In genomic region chr21:34970566-34970965, GRCh38 we compare ENCODE assay signal across 19 cellular contexts.
DNase-seq lines count a peak whose midpoint lies in the region; ATAC-seq, FAIRE-seq and TF ChIP-seq lines count a peak whose summit lies in the region.
"Had no signal": no experiment of that assay in that cellular context is flagged by ENCODE, and none has a peak within 500 bp of the region (broad histone marks: within the 10 kb centered on the region; RNA-seq: fewer than 3 reads in every experiment).

No MANE protein-coding gene starts in this region.

- DNase-seq in AML-193 (lab: John Stamatoyannopoulos, UW) (peak; percentile 20 to 22), T-cell (no peak), testis (no peak), HTR-8/SVneo (ENCODE audit: insufficient read length, low spot score) (no peak)
- DNase-seq: ACHN, DMS 273 treated with DMSO at 0.1 percent for 48 hours, NCI-H1092, NCI-H146, NCI-H2081, NCI-H748 treated with DMSO at 0.1 percent for 48 hours, RPMI8226, SIG-M5 had no signal

- no peaks in the 10 kb centered on the region for H3K9me3 ChIP-seq in BLaER1 treated with 17β-estradiol and CSF1 and Interleukin-3, amounts not matched to agents 10 nM and 100 nM (replicated peaks in 1 of 11)
- H3K9me3 ChIP-seq in neutrophil (no peaks in the 10 kb centered on the region), testis (no peaks in the 10 kb centered on the region)

- H4K20me1 ChIP-seq in BLaER1 treated with 17β-estradiol and CSF1 and Interleukin-3, amounts not matched to agents 10 nM and 100 nM = peaks cover 0 to 100% (median 89%) of the 10 kb centered on the region in 11 experiments; a peak in 18 of 22 replicates

- no peak for FAIRE-seq in HTR-8/SVneo (lab: Jason Lieb, UNC)
- FAIRE-seq: H1, HepG2 had no signal

- H3K9me3 Mint-ChIP-seq in T-cell = no peaks in the 10 kb centered on the region

- H3K36me3 Mint-ChIP-seq in T-cell = peaks cover 29% of the 10 kb centered on the region

- ATAC-seq in T-cell (replicated peaks in 1 of 4) (no peak), HG02798 (IDR thresholded peaks at IDR 0.05; ENCODE audit: poor library complexity, unreplicated experiment) (no peak)
- ATAC-seq: HepG2 had no signal

- 95 to 98% methylated on average over 4 of the region's 4 CpGs for WGBS in testis, 2 donors

- peak overlapping the region; percentile 1 to 63 (median 40); a peak in 20 of 22 replicates for H3K4me2 ChIP-seq in BLaER1 treated with 17β-estradiol and CSF1 and Interleukin-3, amounts not matched to agents 10 nM and 100 nM
- H3K4me2 ChIP-seq: KMS-11 had no signal

- peak overlapping the region in 1 of 3 donors; percentile 75 for H3K4me3 Mint-ChIP-seq in T-cell
- H3K4me3 Mint-ChIP-seq: B cell had no signal

- peaks cover 94 to 97% (median 96%) of the 10 kb centered on the region in 3 donors for H3K4me1 Mint-ChIP-seq in T-cell

- H3K4me1 ChIP-seq in BLaER1 treated with 17β-estradiol and CSF1 and Interleukin-3, amounts not matched to agents 10 nM and 100 nM = peaks cover 22 to 58% (median 43%) of the 10 kb centered on the region in 10 experiments
- H3K4me1 ChIP-seq in neutrophil (ENCODE audit: control insufficient read depth in 1 of 2, insufficient read depth in 1 of 2, low read depth in 1 of 2, low read length in 1 of 2) (peaks cover 66 to 71% of the 10 kb centered on the region in 2 experiments), testis (no peaks in the 10 kb centered on the region)

- TF ChIP-seq POLR2A in testis (IDR thresholded peaks at IDR 0.05) = no peak

- TF ChIP-seq CTCF in neutrophil (IDR thresholded peaks at IDR 0.05) = no peak
- TF ChIP-seq CTCF in testis (IDR thresholded peaks at IDR 0.05) = no peak

- POLR2A ChIA-PET in T-cell (lab: Charles Lee) = no interaction called here

- H3K36me3 ChIP-seq in BLaER1 treated with 17β-estradiol and CSF1 and Interleukin-3, amounts not matched to agents 10 nM and 100 nM = peaks cover 0 to 99% (median 77%) of the 10 kb centered on the region in 11 experiments; a peak in 20 of 22 replicates
- H3K36me3 ChIP-seq in neutrophil = no peaks in the 10 kb centered on the region
- H3K36me3 ChIP-seq in testis (ENCODE audit: low read depth, missing control alignments) = no peaks in the 10 kb centered on the region

- CTCF ChIA-PET in T-cell (lab: Charles Lee) = no interaction called here

- no peak overlapping the region for H3K9ac ChIP-seq in BLaER1 treated with 17β-estradiol and CSF1 and Interleukin-3, amounts not matched to agents 10 nM and 100 nM
- H3K9ac ChIP-seq: KMS-11 had no signal

- peak overlapping the region; percentile 91 to 95 for H3K27ac Mint-ChIP-seq in T-cell

- H3K4me3 ChIP-seq in BLaER1 treated with 17β-estradiol and CSF1 and Interleukin-3, amounts not matched to agents 10 nM and 100 nM = no peak overlapping the region
- H3K4me3 ChIP-seq in neutrophil (ENCODE audit: low read depth in 1 of 2, low read length in 1 of 2) (no peak overlapping the region), testis (no peak overlapping the region)

- peak overlapping the region in 2 of 11 experiments; percentile 13 to 15; a peak in 2 of 22 replicates for H3K27ac ChIP-seq in BLaER1 treated with 17β-estradiol and CSF1 and Interleukin-3, amounts not matched to agents 10 nM and 100 nM
- H3K27ac ChIP-seq in neutrophil (peak overlapping the region; percentile 86), testis (no peak overlapping the region)
- H3K27ac ChIP-seq: KMS-11 had no signal

- H3K27me3 Mint-ChIP-seq in T-cell = no peaks in the 10 kb centered on the region
- H3K27me3 Mint-ChIP-seq: B cell had no signal

- intact Hi-C loops in testis (cut with DNase I; ENCODE audit: low total_unique reads) = no loop called here

- H3K27me3 ChIP-seq in BLaER1 treated with 17β-estradiol and CSF1 and Interleukin-3, amounts not matched to agents 10 nM and 100 nM = no peaks in the 10 kb centered on the region
- no peaks in the 10 kb centered on the region for H3K27me3 ChIP-seq in neutrophil
- no peaks in the 10 kb centered on the region for H3K27me3 ChIP-seq in testis

Comparison
In these comparisons a context has a peak if more than half of its experiments do, and no peak if none do; other contexts are left out.
1. DNase-seq: peak in AML-193 (2 of 2); none in T-cell (0 of 34), testis (single experiment) and HTR-8/SVneo (single experiment).